20 cellular contexts compared by ENCODE assay signal in the genomic region with DNA sequence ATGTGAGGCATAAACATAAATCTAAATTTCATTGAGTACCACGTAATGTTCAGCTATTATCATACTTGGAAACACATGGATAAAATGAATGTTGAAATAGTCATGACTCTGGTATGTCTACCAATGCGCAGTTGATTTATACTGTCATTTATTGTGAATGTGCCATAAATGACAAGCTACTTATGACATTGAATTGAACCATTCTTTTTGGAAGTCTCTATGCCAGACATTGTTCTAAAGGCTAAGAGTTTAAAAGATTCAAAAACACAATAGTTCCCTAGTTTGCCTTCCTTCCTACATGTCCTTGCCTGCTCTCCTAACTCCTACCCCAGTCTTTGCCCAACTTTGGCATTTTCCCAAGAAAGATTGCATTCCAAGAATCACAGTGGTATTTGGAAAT.
DNase-seq lines count a peak whose midpoint lies in the region; ATAC-seq and TF ChIP-seq lines count a peak whose summit lies in the region.
"Had no signal": no experiment of that assay in that cellular context is flagged by ENCODE, and none has a peak within 500 bp of the region (broad histone marks: within the 10 kb centered on the region; RNA-seq: fewer than 3 reads in every experiment).

No MANE protein-coding gene starts in this region.

- H3K27ac ChIP-seq in hepatocyte = peak overlapping the region; percentile 32
- H3K27ac ChIP-seq in aorta (ENCODE audit: low read depth in 1 of 2, low read length in 2 of 2) = no peak overlapping the region
- H3K27ac ChIP-seq: body of pancreas, upper lobe of left lung had no signal

- no peak overlapping the region for H3K4me3 ChIP-seq in hepatocyte
- H3K4me3 ChIP-seq in aorta (ENCODE audit: low read length in 2 of 2) = no peak overlapping the region
- H3K4me3 ChIP-seq: body of pancreas, upper lobe of left lung had no signal

- no peak overlapping the region for H3K4me2 ChIP-seq in hepatocyte

- peak; percentile 1 for DNase-seq in RKO (ENCODE audit: low spot score)
- DNase-seq in chondrocyte (ENCODE audit: low spot score) = no peak
- no peak for DNase-seq in hepatocyte (ENCODE audit: low spot score)
- no peak for DNase-seq in aorta
- DNase-seq in activated T-cell treated with anti-CD3 and anti-CD28 coated beads, Interleukin-2, amount 50 U/mL, for 72 hours = no peak
- DNase-seq: body of pancreas; COR-L47; DMS79 treated with DMSO at 0.1 percent for 48 hours; Kasumi-1; NCI-H1105; NCI-H510A treated with DMSO at 0.1 percent for 48 hours; NK-92 treated with Interleukin-12 subunit alpha and Interleukin-12 subunit beta, amount 100 ng/mL, for 24 hours; SW 1271; upper lobe of left lung had no signal

- H3K79me2 ChIP-seq in hepatocyte = no peaks in the 10 kb centered on the region

- peaks cover 3% of the 10 kb centered on the region for H3K9me3 Mint-ChIP-seq in chondrocyte (ENCODE audit: low read depth)
- peaks cover 0 to 3% of the 10 kb centered on the region in 2 donors for H3K9me3 Mint-ChIP-seq in activated T-cell treated with anti-CD3 and anti-CD28 coated beads, Interleukin-2, amount 50 U/mL, for 72 hours
- H3K9me3 Mint-ChIP-seq: activated naive CD4-positive, alpha-beta T cell treated with anti-CD3 and anti-CD28 coated beads, Interleukin-2, amount 50 U/mL, for 72 hours; dendritic cell treated with granulocyte-macrophage colony-stimulating factor and Interleukin-4, amounts not matched to agents 40 ng/mL and 50 ng/mL, for 4 days; neural crest cell had no signal

- no peaks in the 10 kb centered on the region for H3K9me2 ChIP-seq in hepatocyte (replicated peaks; ENCODE audit: insufficient read depth)

- H3K36me3 ChIP-seq in hepatocyte (replicated peaks; ENCODE audit: insufficient read depth, low read depth) (no peaks in the 10 kb centered on the region), aorta (ENCODE audit: control insufficient read depth in 1 of 2, insufficient read depth in 2 of 2, low read length in 1 of 2) (no peaks in the 10 kb centered on the region)
- H3K36me3 ChIP-seq: upper lobe of left lung had no signal

- H3K4me3 Mint-ChIP-seq in chondrocyte (ENCODE audit: unreplicated experiment) = no peak overlapping the region
- H3K4me3 Mint-ChIP-seq in activated T-cell treated with anti-CD3 and anti-CD28 coated beads, Interleukin-2, amount 50 U/mL, for 72 hours = no peak overlapping the region
- H3K4me3 Mint-ChIP-seq: B cell; dendritic cell treated with granulocyte-macrophage colony-stimulating factor and Interleukin-4, amounts not matched to agents 40 ng/mL and 50 ng/mL, for 4 days; neural crest cell had no signal

- no peak overlapping the region for H2AFZ ChIP-seq in hepatocyte

- intact Hi-C loops in aorta (cut with DNase I) = no loop called here

- peaks cover 11% of the 10 kb centered on the region for H3K4me1 Mint-ChIP-seq in chondrocyte (ENCODE audit: low read depth)
- H3K4me1 Mint-ChIP-seq in activated T-cell treated with anti-CD3 and anti-CD28 coated beads, Interleukin-2, amount 50 U/mL, for 72 hours (ENCODE audit: low read depth) = no peaks in the 10 kb centered on the region
- H3K4me1 Mint-ChIP-seq: B cell, neural crest cell had no signal

- TF ChIP-seq CTCF in chondrocyte (IDR thresholded peaks at IDR 0.05) (no peak), hepatocyte (IDR thresholded peaks at IDR 0.05; ENCODE audit: poor library complexity) (no peak)

- no peaks in the 10 kb centered on the region for H3K27me3 Mint-ChIP-seq in chondrocyte (ENCODE audit: low read depth)
- no peaks in the 10 kb centered on the region for H3K27me3 Mint-ChIP-seq in activated T-cell treated with anti-CD3 and anti-CD28 coated beads, Interleukin-2, amount 50 U/mL, for 72 hours (ENCODE audit: low read depth)
- H3K27me3 Mint-ChIP-seq: B cell; dendritic cell treated with granulocyte-macrophage colony-stimulating factor and Interleukin-4, amounts not matched to agents 40 ng/mL and 50 ng/mL, for 4 days had no signal

- H3K36me3 Mint-ChIP-seq in chondrocyte (ENCODE audit: low read depth) = no peaks in the 10 kb centered on the region
- H3K36me3 Mint-ChIP-seq in activated T-cell treated with anti-CD3 and anti-CD28 coated beads, Interleukin-2, amount 50 U/mL, for 72 hours (ENCODE audit: insufficient read depth in 2 of 2) = no peaks in the 10 kb centered on the region
- H3K36me3 Mint-ChIP-seq: activated naive CD4-positive, alpha-beta T cell treated with anti-CD3 and anti-CD28 coated beads, Interleukin-2, amount 50 U/mL, for 72 hours had no signal

- ATAC-seq in aorta (ENCODE audit: low FRiP score) = peak; percentile 22
- ATAC-seq in activated T-cell treated with anti-CD3 and anti-CD28 coated beads, Interleukin-2, amount 50 U/mL, for 72 hours (replicated peaks in 1 of 2) = no peak
- no peak for ATAC-seq in HG02798 (IDR thresholded peaks at IDR 0.05; ENCODE audit: poor library complexity, unreplicated experiment)
- no peak for ATAC-seq in GM18519 (IDR thresholded peaks at IDR 0.05; ENCODE audit: low FRiP score, unreplicated experiment)
- ATAC-seq: activated naive CD4-positive, alpha-beta T cell treated with anti-CD3 and anti-CD28 coated beads, Interleukin-2, amount 50 U/mL, for 72 hours; body of pancreas had no signal

- H3K4me1 ChIP-seq in hepatocyte (ENCODE audit: insufficient read depth) (no peaks in the 10 kb centered on the region), aorta (ENCODE audit: control insufficient read depth in 1 of 2, insufficient read depth in 2 of 2, low read length in 2 of 2) (peaks cover 0 to 3% of the 10 kb centered on the region in 2 donors)
- H3K4me1 ChIP-seq: body of pancreas, upper lobe of left lung had no signal

- H3K27ac Mint-ChIP-seq in chondrocyte (ENCODE audit: unreplicated experiment) = peak overlapping the region; percentile 52
- no peak overlapping the region for H3K27ac Mint-ChIP-seq in activated T-cell treated with anti-CD3 and anti-CD28 coated beads, Interleukin-2, amount 50 U/mL, for 72 hours
- H3K27ac Mint-ChIP-seq: activated naive CD4-positive, alpha-beta T cell treated with anti-CD3 and anti-CD28 coated beads, Interleukin-2, amount 50 U/mL, for 72 hours; B cell; dendritic cell treated with granulocyte-macrophage colony-stimulating factor and Interleukin-4, amounts not matched to agents 40 ng/mL and 50 ng/mL, for 4 days had no signal

- H3K27me3 ChIP-seq in hepatocyte (no peaks in the 10 kb centered on the region), aorta (ENCODE audit: control insufficient read depth in 1 of 2, insufficient read depth in 2 of 2, low read length in 1 of 2) (no peaks in the 10 kb centered on the region)
- H3K27me3 ChIP-seq: body of pancreas, upper lobe of left lung had no signal

- H3K9me3 ChIP-seq in hepatocyte (ENCODE audit: low read depth) (no peaks in the 10 kb centered on the region), aorta (ENCODE audit: control insufficient read depth, low read length) (no peaks in the 10 kb centered on the region)
- H3K9me3 ChIP-seq: body of pancreas, upper lobe of left lung had no signal

- 68% methylated on average over 2 of the region's 2 CpGs for WGBS in hepatocyte (ENCODE audit: low lambda C conversion rate, missing lambda C conversion rate)
- WGBS in aorta, 2 donors = 6 to 25% methylated on average over 2 of the region's 2 CpGs

- no peaks in the 10 kb centered on the region for H4K20me1 ChIP-seq in hepatocyte (ENCODE audit: insufficient read depth, poor library complexity, severe bottlenecking)
